13 cellular contexts compared by ENCODE assay signal in the genomic region with DNA sequence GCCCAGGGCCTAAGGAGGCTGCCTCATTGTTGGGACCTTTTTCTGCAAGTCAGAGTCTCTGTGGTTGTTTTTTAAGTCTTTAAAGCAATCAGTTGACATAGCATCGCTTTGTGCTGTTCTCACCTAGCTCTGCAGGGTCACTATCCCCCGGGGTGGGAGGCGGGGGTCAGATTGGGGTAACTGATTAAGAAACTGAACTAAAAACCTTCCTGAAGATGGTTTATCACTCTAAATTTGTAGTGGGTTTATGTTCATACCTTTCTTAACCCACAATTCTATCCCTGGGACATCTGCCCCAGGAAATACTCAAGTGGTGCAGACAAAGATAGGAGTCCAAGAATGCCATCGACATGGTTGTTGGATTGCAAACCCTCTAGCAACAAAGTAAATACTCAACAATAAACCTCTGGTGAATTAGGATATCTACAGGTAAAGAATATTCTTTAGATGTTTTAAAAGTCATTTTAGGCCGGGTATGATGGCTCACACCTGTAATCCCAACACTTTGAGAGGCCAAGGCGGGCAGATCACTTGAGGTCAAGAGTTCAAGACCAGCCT.
"Had no signal": no experiment of that assay in that cellular context is flagged by ENCODE, and none has a peak within 500 bp of the region (broad histone marks: within the 10 kb centered on the region; RNA-seq: fewer than 3 reads in every experiment).

No MANE protein-coding gene starts in this region.

- H3K27me3 Mint-ChIP-seq: activated CD8-positive, alpha-beta memory T cell treated with anti-CD3 and anti-CD28 coated beads, Interleukin-2, amount 10 ng/mL, durations not matched to agents 7 days and 5 days; activated naive CD4-positive, alpha-beta T cell treated with anti-CD3 and anti-CD28 coated beads, Interleukin-2, amount 50 U/mL, for 24 hours; activated T-cell treated with anti-CD3 and anti-CD28 coated beads, Interleukin-2, amount 50 U/mL, for 24 hours; effector memory CD8-positive, alpha-beta T cell had no signal

- H3K36me3 ChIP-seq: ovary had no signal

- H3K4me3 ChIP-seq: body of pancreas, lung, ovary, upper lobe of left lung had no signal

- H3K4me1 Mint-ChIP-seq: activated naive CD4-positive, alpha-beta T cell treated with anti-CD3 and anti-CD28 coated beads, Interleukin-2, amount 50 U/mL, for 24 hours; stimulated activated effector memory CD8-positive, alpha-beta T cell treated with anti-CD3 and anti-CD28 coated beads, Interleukin-12 subunit alpha, Interleukin-12 subunit beta, amount 100 ng/mL, for 72 hours had no signal

- H3K27ac Mint-ChIP-seq: activated CD8-positive, alpha-beta memory T cell treated with anti-CD3 and anti-CD28 coated beads, Interleukin-2, amount 10 ng/mL, durations not matched to agents 7 days and 5 days; activated naive CD4-positive, alpha-beta T cell treated with anti-CD3 and anti-CD28 coated beads, Interleukin-2, amount 50 U/mL, for 24 hours; activated T-cell treated with anti-CD3 and anti-CD28 coated beads, Interleukin-2, amount 50 U/mL, for 24 hours; effector memory CD8-positive, alpha-beta T cell; stimulated activated effector memory CD8-positive, alpha-beta T cell treated with anti-CD3 and anti-CD28 coated beads, Interleukin-12 subunit alpha, Interleukin-12 subunit beta, amount 100 ng/mL, for 72 hours had no signal

- H3K4me3 Mint-ChIP-seq: activated CD8-positive, alpha-beta memory T cell treated with anti-CD3 and anti-CD28 coated beads, Interleukin-2, amount 10 ng/mL, durations not matched to agents 7 days and 5 days; activated naive CD4-positive, alpha-beta T cell treated with anti-CD3 and anti-CD28 coated beads, Interleukin-2, amount 50 U/mL, for 24 hours; activated T-cell treated with anti-CD3 and anti-CD28 coated beads, Interleukin-2, amount 50 U/mL, for 24 hours; effector memory CD8-positive, alpha-beta T cell; stimulated activated effector memory CD8-positive, alpha-beta T cell treated with anti-CD3 and anti-CD28 coated beads, Interleukin-12 subunit alpha, Interleukin-12 subunit beta, amount 100 ng/mL, for 72 hours had no signal

- H3K9me3 Mint-ChIP-seq: activated naive CD4-positive, alpha-beta T cell treated with anti-CD3 and anti-CD28 coated beads, Interleukin-2, amount 50 U/mL, for 24 hours; activated T-cell treated with anti-CD3 and anti-CD28 coated beads, Interleukin-2, amount 50 U/mL, for 24 hours; effector memory CD8-positive, alpha-beta T cell; stimulated activated effector memory CD8-positive, alpha-beta T cell treated with anti-CD3 and anti-CD28 coated beads, Interleukin-12 subunit alpha, Interleukin-12 subunit beta, amount 100 ng/mL, for 72 hours had no signal

- H3K9me3 ChIP-seq: body of pancreas, ovary, upper lobe of left lung had no signal

- DNase-seq: activated CD4-positive, alpha-beta T cell treated with anti-CD3 and anti-CD28 coated beads for 1 hour; activated CD4-positive, alpha-beta T cell treated with anti-CD3 and anti-CD28 coated beads, Interleukin-2, amount 50 U/mL, for 48 hours; activated CD8-positive, alpha-beta memory T cell treated with anti-CD3 and anti-CD28 coated beads, Interleukin-2, amount 10 ng/mL, durations not matched to agents 7 days and 5 days; activated effector memory CD4-positive, alpha-beta T cell treated with Interleukin-2 at 50 U/mL for 16 hours; activated T-cell treated with anti-CD3 and anti-CD28 coated beads, Interleukin-2, amount 50 U/mL, for 24 hours; body of pancreas; effector memory CD8-positive, alpha-beta T cell; hypothalamus; upper lobe of left lung had no signal

- H3K27me3 ChIP-seq: body of pancreas, ovary, upper lobe of left lung had no signal

- H3K36me3 Mint-ChIP-seq: activated CD8-positive, alpha-beta memory T cell treated with anti-CD3 and anti-CD28 coated beads, Interleukin-2, amount 10 ng/mL, durations not matched to agents 7 days and 5 days; stimulated activated effector memory CD8-positive, alpha-beta T cell treated with anti-CD3 and anti-CD28 coated beads, Interleukin-12 subunit alpha, Interleukin-12 subunit beta, amount 100 ng/mL, for 72 hours had no signal
